In the genomic region with DNA sequence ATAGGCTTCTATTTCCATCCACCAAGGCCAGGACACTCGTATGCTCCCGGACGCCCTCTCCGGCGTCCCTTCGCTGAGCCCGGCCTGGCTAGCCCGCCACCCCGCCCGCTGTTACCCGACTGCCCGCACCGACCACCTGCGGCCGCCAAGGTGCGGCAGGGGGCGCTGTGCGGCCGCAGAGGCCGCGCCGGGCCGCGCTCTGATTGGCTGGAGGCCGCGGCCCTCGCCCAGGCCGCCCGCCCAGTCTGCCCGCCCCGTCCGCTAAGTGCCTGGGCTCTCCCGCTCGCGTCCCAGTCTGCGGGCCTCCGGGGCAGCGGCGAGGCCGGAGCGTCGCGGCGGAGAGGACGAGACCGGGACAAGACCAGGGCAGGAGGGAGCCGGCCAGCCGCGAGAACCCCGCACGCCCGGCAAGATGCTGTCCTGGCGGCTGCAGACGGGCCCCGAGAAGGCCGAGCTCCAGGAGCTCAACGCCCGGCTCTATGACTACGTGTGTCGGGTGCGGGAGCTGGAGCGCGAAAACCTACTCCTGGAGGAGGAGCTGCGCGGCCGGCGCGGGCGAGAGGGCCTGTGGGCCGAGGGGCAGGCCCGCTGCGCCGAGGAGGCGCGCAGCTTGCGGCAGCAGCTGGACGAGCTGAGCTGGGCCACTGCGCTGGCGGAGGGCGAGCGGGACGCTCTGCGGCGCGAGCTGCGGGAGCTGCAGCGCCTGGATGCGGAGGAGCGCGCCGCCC, we compare ENCODE assay signal across 8 cellular contexts. TPM values are rescaled to one million over a fixed set of nuclear protein-coding genes. Genes with fewer than 3 reads are reported as not detected.
DNase-seq lines count a peak whose midpoint lies in the region; ATAC-seq, FAIRE-seq and TF ChIP-seq lines count a peak whose summit lies in the region.

A gene with protein sequence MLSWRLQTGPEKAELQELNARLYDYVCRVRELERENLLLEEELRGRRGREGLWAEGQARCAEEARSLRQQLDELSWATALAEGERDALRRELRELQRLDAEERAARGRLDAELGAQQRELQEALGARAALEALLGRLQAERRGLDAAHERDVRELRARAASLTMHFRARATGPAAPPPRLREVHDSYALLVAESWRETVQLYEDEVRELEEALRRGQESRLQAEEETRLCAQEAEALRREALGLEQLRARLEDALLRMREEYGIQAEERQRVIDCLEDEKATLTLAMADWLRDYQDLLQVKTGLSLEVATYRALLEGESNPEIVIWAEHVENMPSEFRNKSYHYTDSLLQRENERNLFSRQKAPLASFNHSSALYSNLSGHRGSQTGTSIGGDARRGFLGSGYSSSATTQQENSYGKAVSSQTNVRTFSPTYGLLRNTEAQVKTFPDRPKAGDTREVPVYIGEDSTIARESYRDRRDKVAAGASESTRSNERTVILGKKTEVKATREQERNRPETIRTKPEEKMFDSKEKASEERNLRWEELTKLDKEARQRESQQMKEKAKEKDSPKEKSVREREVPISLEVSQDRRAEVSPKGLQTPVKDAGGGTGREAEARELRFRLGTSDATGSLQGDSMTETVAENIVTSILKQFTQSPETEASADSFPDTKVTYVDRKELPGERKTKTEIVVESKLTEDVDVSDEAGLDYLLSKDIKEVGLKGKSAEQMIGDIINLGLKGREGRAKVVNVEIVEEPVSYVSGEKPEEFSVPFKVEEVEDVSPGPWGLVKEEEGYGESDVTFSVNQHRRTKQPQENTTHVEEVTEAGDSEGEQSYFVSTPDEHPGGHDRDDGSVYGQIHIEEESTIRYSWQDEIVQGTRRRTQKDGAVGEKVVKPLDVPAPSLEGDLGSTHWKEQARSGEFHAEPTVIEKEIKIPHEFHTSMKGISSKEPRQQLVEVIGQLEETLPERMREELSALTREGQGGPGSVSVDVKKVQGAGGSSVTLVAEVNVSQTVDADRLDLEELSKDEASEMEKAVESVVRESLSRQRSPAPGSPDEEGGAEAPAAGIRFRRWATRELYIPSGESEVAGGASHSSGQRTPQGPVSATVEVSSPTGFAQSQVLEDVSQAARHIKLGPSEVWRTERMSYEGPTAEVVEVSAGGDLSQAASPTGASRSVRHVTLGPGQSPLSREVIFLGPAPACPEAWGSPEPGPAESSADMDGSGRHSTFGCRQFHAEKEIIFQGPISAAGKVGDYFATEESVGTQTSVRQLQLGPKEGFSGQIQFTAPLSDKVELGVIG (N-terminal part only) (plus strand): TSS at position 293 of the 728 bp plus-strand sequence. CDS start 120 bp downstream, at position 413.

- FAIRE-seq in GM12891 (lab: Jason Lieb, UNC): peak; percentile 86

- peak within 1 kb of the TSS; percentile 62 for H3K4me3 Mint-ChIP-seq in activated CD4-positive, alpha-beta memory T cell treated with anti-CD3 and anti-CD28 coated beads for 36 hours

- CTCF ChIA-PET in A673 (lab: Charles Lee): interaction anchor here (0.8 to 0.9 kb wide), 5 partner anchors 13 to 599 kb away, joined by 3 to 11 read pairs (median 4); a partner anchor contains a TSS
- CTCF ChIA-PET in activated CD4-positive, alpha-beta memory T cell treated with anti-CD3 and anti-CD28 coated beads for 36 hours (lab: Charles Lee): interaction anchor here (0.5 to 2.2 kb wide), 22 partner anchors 9 to 628 kb away, joined by 3 to 14 read pairs (median 4); a partner anchor contains a TSS

- BruUV-seq in A673 (replicated peaks; lab: Mats Ljungman, UMichigan): no TSS peak

- peaks cover 10% of the 10 kb centered on the region for H3K4me1 Mint-ChIP-seq in activated CD4-positive, alpha-beta memory T cell treated with anti-CD3 and anti-CD28 coated beads for 36 hours (ENCODE audit: low read depth)

- peak; percentile 75 for DNase-seq in A673 (ENCODE audit: low spot score)
- DNase-seq in GM12891 (ENCODE audit: insufficient read length, low spot score): peak; percentile 81
- peak; percentile 64 for DNase-seq in NCI-H2029 (lab: John Stamatoyannopoulos, UW)
- DNase-seq in activated CD4-positive, alpha-beta memory T cell treated with anti-CD3 and anti-CD28 coated beads for 36 hours: peak; percentile 60
- DNase-seq in esophagus squamous epithelium (lab: John Stamatoyannopoulos, UW): no peak
- peak; percentile 73 for DNase-seq in mucosa of gallbladder (ENCODE audit: low spot score)
- DNase-seq in substantia nigra (lab: John Stamatoyannopoulos, UW): peak in 48 of 49 donors; percentile 18 to 89 (median 76)

- H3K36me3 ChIP-seq in A673 (ENCODE audit: insufficient read depth, low read length, poor library complexity, severe bottlenecking): no peaks in the 10 kb centered on the region
- no peaks in the 10 kb centered on the region for H3K36me3 ChIP-seq in esophagus squamous epithelium

- H3K4me1 ChIP-seq in A673 (ENCODE audit: insufficient read depth, low read length, poor library complexity, severe bottlenecking) (peaks cover 7% of the 10 kb centered on the region), esophagus squamous epithelium (peaks cover 4 to 35% (median 21%) of the 10 kb centered on the region in 3 donors)

- H3K9me3 ChIP-seq in A673 (ENCODE audit: low read depth, low read length, poor library complexity, severe bottlenecking) (no peaks in the 10 kb centered on the region), esophagus squamous epithelium (no peaks in the 10 kb centered on the region)

- H3K27me3 ChIP-seq in A673 (replicated peaks; ENCODE audit: insufficient read depth, low read depth, low read length, poor library complexity) (peaks cover 21% of the 10 kb centered on the region), esophagus squamous epithelium (peaks cover 0 to 76% (median 0%) of the 10 kb centered on the region in 4 donors)

- no peak within 1 kb of the TSS for H3K27ac ChIP-seq in A673 (ENCODE audit: low read depth, low read length, poor library complexity, severe bottlenecking)
- peak within 1 kb of the TSS; percentile 65 to 89 (median 82) for H3K27ac ChIP-seq in esophagus squamous epithelium
- H3K27ac ChIP-seq in substantia nigra (ENCODE audit: low read depth, low read length, poor library complexity, severe bottlenecking): peak within 1 kb of the TSS; percentile 66

- H3K27ac Mint-ChIP-seq in activated CD4-positive, alpha-beta memory T cell treated with anti-CD3 and anti-CD28 coated beads for 36 hours: no peak within 1 kb of the TSS

- peak within 1 kb of the TSS; percentile 54 for H3K4me3 ChIP-seq in A673 (ENCODE audit: low read depth, low read length, poor library complexity, severe bottlenecking)
- peak within 1 kb of the TSS; percentile 43 to 66 (median 56) for H3K4me3 ChIP-seq in esophagus squamous epithelium

- peak; percentile 61 for TF ChIP-seq CTCF in A673 (conservative IDR thresholded peaks at IDR 0.05; ENCODE audit: low read depth, low read length)
- peak; percentile 59 to 89 (median 84) for TF ChIP-seq CTCF in esophagus squamous epithelium (IDR thresholded peaks at IDR 0.05)

- TF ChIP-seq POLR2A in GM12891 (IDR thresholded peaks at IDR 0.05; ENCODE audit: low read depth, low read length): no peak
- TF ChIP-seq POLR2A in esophagus squamous epithelium (IDR thresholded peaks at IDR 0.05): peak in 2 of 4 donors; percentile 74 to 89

- ATAC-seq in HG02798 (IDR thresholded peaks at IDR 0.05; ENCODE audit: poor library complexity, unreplicated experiment): peak; percentile 56

- peaks cover 34% of the 10 kb centered on the region for H3K27me3 Mint-ChIP-seq in activated CD4-positive, alpha-beta memory T cell treated with anti-CD3 and anti-CD28 coated beads for 36 hours

- no peaks in the 10 kb centered on the region for H3K9me3 Mint-ChIP-seq in activated CD4-positive, alpha-beta memory T cell treated with anti-CD3 and anti-CD28 coated beads for 36 hours

- WGBS in esophagus squamous epithelium, 2 donors: 0 to 16% methylated on average over 4 to 5 of the region's 91 CpGs

- intact Hi-C loops in A673 (cut with micrococcal nuclease; ENCODE audit: unreplicated experiment) (loop anchor here (1.0 to 10.0 kb wide), 3 partner anchors 108 to 630 kb away; a partner anchor contains a TSS), esophagus squamous epithelium (cut with DNase I) (loop anchor here (5.0 kb wide), 1 partner anchor 107 kb away; no protein-coding TSS in a partner anchor)
- intact Hi-C loops in activated CD4-positive, alpha-beta memory T cell treated with anti-CD3 and anti-CD28 coated beads for 36 hours (cut with micrococcal nuclease): loop anchor here (1.0 to 10.0 kb wide), 4 partner anchors 108 to 650 kb away; a partner anchor contains a TSS

- H3K36me3 Mint-ChIP-seq in activated CD4-positive, alpha-beta memory T cell treated with anti-CD3 and anti-CD28 coated beads for 36 hours: no peaks in the 10 kb centered on the region

- POLR2A ChIA-PET in A673 (lab: Charles Lee; ENCODE audit: low non-redundant PET): interaction anchor here (0.6 kb wide), 1 partner anchor 431 kb away, joined by 3 read pairs; no protein-coding TSS in a partner anchor
- POLR2A ChIA-PET in activated CD4-positive, alpha-beta memory T cell treated with anti-CD3 and anti-CD28 coated beads for 36 hours (lab: Charles Lee): no interaction called here

TF ChIP-seq in GM12891, 5 proteins besides CTCF, POLR2A, EP300 and RAD21:
- TF ChIP-seq PAX5 (IDR thresholded peaks at IDR 0.05; ENCODE audit: insufficient read depth, low read length, severe bottlenecking): no peak
- TF ChIP-seq POU2F2 (IDR thresholded peaks at IDR 0.05; ENCODE audit: low read depth, low read length): no peak
- TF ChIP-seq POLR2AphosphoS5 (IDR thresholded peaks at IDR 0.05; ENCODE audit: low read depth, low read length): no peak
- no peak for TF ChIP-seq SPI1 (IDR thresholded peaks at IDR 0.05; ENCODE audit: low read depth, low read length)

RNA-seq across cellular contexts. Expression of the gene that starts here (rescaled TPM):
- total RNA-seq in A673 (2021) (2.6 and 2.7 TPM in 2 replicates), esophagus squamous epithelium (100 to 1,000 TPM in 1 of 4 donors, 10 to 100 TPM in 3; 18.1 to 262 (median 42.0) TPM), mucosa of gallbladder (167 TPM)
- 0.44 TPM for polyA plus RNA-seq in GM12891 (2012; ENCODE audit: low read depth, missing spikeins)
- 1 to 10 TPM; 2.6 to 2.7 TPM for total RNA-seq in activated CD4-positive, alpha-beta memory T cell treated with anti-CD3 and anti-CD28 coated beads for 36 hours
